17 cellular contexts compared by ENCODE assay signal in genomic region chr17:21160401-21160800, GRCh38. TPM values are rescaled to one million over a fixed set of nuclear protein-coding genes. Genes with fewer than 3 reads are reported as not detected.
DNase-seq lines count a peak whose midpoint lies in the region; ATAC-seq and TF ChIP-seq lines count a peak whose summit lies in the region.
"Had no signal": no experiment of that assay in that cellular context is flagged by ENCODE, and none has a peak within 500 bp of the region (broad histone marks: within the 10 kb centered on the region; RNA-seq: fewer than 3 reads in every experiment).

No MANE protein-coding gene starts in this region.

- H3K9me3 Mint-ChIP-seq in MCF 10A (ENCODE audit: unreplicated experiment): peaks cover 8% of the 10 kb centered on the region
- H3K9me3 Mint-ChIP-seq in activated T-helper 2 cell treated with anti-CD3 and anti-CD28 coated beads, Interferon-gamma antibody, Interleukin-2, Interleukin-4, amounts not matched to agents 10 μg/mL and 5 μg/mL and 100 μg/mL, durations not matched to agents 14 hours and 24 hours and 36 hours: peaks cover 8% of the 10 kb centered on the region
- H3K9me3 Mint-ChIP-seq: GM23338 had no signal

- no peak overlapping the region for H4K8ac ChIP-seq in mesenchymal stem cell (ENCODE audit: low read length)

- no peak overlapping the region for H3K14ac ChIP-seq in mesenchymal stem cell (ENCODE audit: low read length in 2 of 2)

- H3K27ac ChIP-seq in SK-N-SH (ENCODE audit: low read depth in 2 of 2, low read length in 1 of 2): peak overlapping the region in 1 of 2 experiments; percentile 89; a peak in 1 of 4 replicates
- H3K27ac ChIP-seq in psoas muscle: peak overlapping the region; percentile 96
- no peak overlapping the region for H3K27ac ChIP-seq in A673 (ENCODE audit: low read depth, low read length, poor library complexity, severe bottlenecking)
- H3K27ac ChIP-seq in mesenchymal stem cell (ENCODE audit: low read length, poor library complexity, severe bottlenecking): no peak overlapping the region
- H3K27ac ChIP-seq: 22Rv1; BLaER1 treated with 17β-estradiol and CSF1 and Interleukin-3, amounts not matched to agents 10 nM and 100 nM had no signal

- H3K18ac ChIP-seq in mesenchymal stem cell (ENCODE audit: low read depth in 1 of 2, low read length in 2 of 2): no peak overlapping the region

- H2BK12ac ChIP-seq in mesenchymal stem cell (ENCODE audit: low read length in 2 of 2): no peak overlapping the region

- ATAC-seq in SK-N-SH treated with all-trans-retinoic acid at 6 μM for 48 hours (no peak), psoas muscle (no peak)
- ATAC-seq: GM23338, HepG2 had no signal

- H3K27ac Mint-ChIP-seq in MCF 10A (ENCODE audit: low read depth, unreplicated experiment): no peak overlapping the region
- H3K27ac Mint-ChIP-seq in activated T-helper 2 cell treated with anti-CD3 and anti-CD28 coated beads, Interferon-gamma antibody, Interleukin-2, Interleukin-4, amounts not matched to agents 10 μg/mL and 5 μg/mL and 100 μg/mL, durations not matched to agents 14 hours and 24 hours and 36 hours: no peak overlapping the region
- H3K27ac Mint-ChIP-seq: GM23338 had no signal

- BruUV-seq in A673 (replicated peaks; lab: Mats Ljungman, UMichigan): no TSS peak
- no TSS peak for BruUV-seq in MCF 10A (replicated peaks; lab: Mats Ljungman, UMichigan)

- no peak for TF ChIP-seq RAD21 in SK-N-SH (IDR thresholded peaks at IDR 0.05; ENCODE audit: low read length)

- TF ChIP-seq CTCF in SK-N-SH (IDR thresholded peaks at IDR 0.05) (no peak), fibroblast of mammary gland (conservative IDR thresholded peaks at IDR 0.05; ENCODE audit: control insufficient read depth, insufficient read depth, low read depth, low read length) (no peak), psoas muscle (IDR thresholded peaks at IDR 0.05) (no peak), A673 (conservative IDR thresholded peaks at IDR 0.05; ENCODE audit: low read depth, low read length) (no peak), MCF 10A (IDR thresholded peaks at IDR 0.05; ENCODE audit: unreplicated experiment) (no peak)

- H4K91ac ChIP-seq in mesenchymal stem cell (ENCODE audit: low read length): no peak overlapping the region

- H3K27me3 ChIP-seq in SK-N-SH (ENCODE audit: insufficient read depth) (no peaks in the 10 kb centered on the region), psoas muscle (ENCODE audit: insufficient read depth in 3 of 3, low read length in 2 of 3) (no peaks in the 10 kb centered on the region), A673 (replicated peaks; ENCODE audit: insufficient read depth, low read depth, low read length, poor library complexity) (no peaks in the 10 kb centered on the region), mesenchymal stem cell (ENCODE audit: control insufficient read depth in 1 of 2, insufficient read depth in 1 of 2, low read length in 2 of 2) (no peaks in the 10 kb centered on the region)
- H3K27me3 ChIP-seq: BLaER1 treated with 17β-estradiol and CSF1 and Interleukin-3, amounts not matched to agents 10 nM and 100 nM had no signal

- no peak for TF ChIP-seq EP300 in SK-N-SH (IDR thresholded peaks at IDR 0.05; ENCODE audit: borderline replicate concordance in 1 of 2, low read depth in 1 of 2, low read length in 1 of 2)

- peaks cover 0 to 3% of the 10 kb centered on the region in 2 experiments; a peak in 2 of 4 replicates for H3K4me1 ChIP-seq in SK-N-SH (ENCODE audit: control insufficient read depth in 1 of 2, insufficient read depth in 2 of 2, low read depth in 1 of 2, low read length in 1 of 2)
- peaks cover 37% of the 10 kb centered on the region for H3K4me1 ChIP-seq in psoas muscle
- H3K4me1 ChIP-seq in A673 (ENCODE audit: insufficient read depth, low read length, poor library complexity, severe bottlenecking): no peaks in the 10 kb centered on the region
- no peaks in the 10 kb centered on the region for H3K4me1 ChIP-seq in mesenchymal stem cell (ENCODE audit: control insufficient read depth, insufficient read depth, low read depth, low read length)
- H3K4me1 ChIP-seq: BLaER1 treated with 17β-estradiol and CSF1 and Interleukin-3, amounts not matched to agents 10 nM and 100 nM had no signal

- no peaks in the 10 kb centered on the region for H3K4me1 Mint-ChIP-seq in MCF 10A (ENCODE audit: insufficient read depth, unreplicated experiment)
- H3K4me1 Mint-ChIP-seq in activated T-helper 2 cell treated with anti-CD3 and anti-CD28 coated beads, Interferon-gamma antibody, Interleukin-2, Interleukin-4, amounts not matched to agents 10 μg/mL and 5 μg/mL and 100 μg/mL, durations not matched to agents 14 hours and 24 hours and 36 hours (ENCODE audit: low read depth): peaks cover 4% of the 10 kb centered on the region
- H3K4me1 Mint-ChIP-seq: GM23338 had no signal

- no peaks in the 10 kb centered on the region for H3K9me2 ChIP-seq in SK-N-SH

- no peak overlapping the region for H2AFZ ChIP-seq in SK-N-SH (ENCODE audit: low read depth)
- no peak overlapping the region for H2AFZ ChIP-seq in mesenchymal stem cell (ENCODE audit: low read depth, low read length)
- H2AFZ ChIP-seq: GM23338 had no signal

- no peaks in the 10 kb centered on the region for H4K20me1 ChIP-seq in SK-N-SH (ENCODE audit: insufficient read depth)

- H3K4me2 ChIP-seq in SK-N-SH (no peak overlapping the region), mesenchymal stem cell (ENCODE audit: low read length, poor library complexity, severe bottlenecking) (no peak overlapping the region)
- H3K4me2 ChIP-seq: BLaER1 treated with 17β-estradiol and CSF1 and Interleukin-3, amounts not matched to agents 10 nM and 100 nM; GM23338 had no signal

- no peaks in the 10 kb centered on the region for H3K79me2 ChIP-seq in SK-N-SH (ENCODE audit: insufficient read depth)

- no peak overlapping the region for H2BK5ac ChIP-seq in mesenchymal stem cell (ENCODE audit: low read depth, low read length, poor library complexity, severe bottlenecking)

- no peaks in the 10 kb centered on the region for H3K27me3 Mint-ChIP-seq in MCF 10A (ENCODE audit: insufficient read depth, unreplicated experiment)
- H3K27me3 Mint-ChIP-seq in activated T-helper 2 cell treated with anti-CD3 and anti-CD28 coated beads, Interferon-gamma antibody, Interleukin-2, Interleukin-4, amounts not matched to agents 10 μg/mL and 5 μg/mL and 100 μg/mL, durations not matched to agents 14 hours and 24 hours and 36 hours (ENCODE audit: low read depth): no peaks in the 10 kb centered on the region
- H3K27me3 Mint-ChIP-seq: CD4-positive, CD25-positive, alpha-beta regulatory T cell had no signal

- no peak overlapping the region for H3K9ac ChIP-seq in SK-N-SH
- H3K9ac ChIP-seq in mesenchymal stem cell (ENCODE audit: low read length): no peak overlapping the region
- H3K9ac ChIP-seq: BLaER1 treated with 17β-estradiol and CSF1 and Interleukin-3, amounts not matched to agents 10 nM and 100 nM had no signal

- no peak overlapping the region for H2AK5ac ChIP-seq in mesenchymal stem cell (ENCODE audit: low read length, severe bottlenecking)

- H3K9me3 ChIP-seq in SK-N-SH (peaks cover 8% of the 10 kb centered on the region; the same call in 1 of the 2 replicates), psoas muscle (peaks cover 6% of the 10 kb centered on the region), A673 (ENCODE audit: low read depth, low read length, poor library complexity, severe bottlenecking) (no peaks in the 10 kb centered on the region), mesenchymal stem cell (ENCODE audit: control insufficient read depth, low read length) (peaks cover 7% of the 10 kb centered on the region)

- H2BK120ac ChIP-seq in mesenchymal stem cell (ENCODE audit: low read depth, low read length): no peak overlapping the region

- H3K4ac ChIP-seq in mesenchymal stem cell (ENCODE audit: low read depth in 1 of 2, low read length in 2 of 2): no peak overlapping the region

- no peak for DNase-seq in SK-N-SH
- DNase-seq in fibroblast of mammary gland (ENCODE audit: low read depth): peak; percentile 31
- DNase-seq in psoas muscle: no peak
- no peak for DNase-seq in A673 (ENCODE audit: low spot score)
- DNase-seq in mesenchymal stem cell: no peak
- no peak for DNase-seq in MCF 10A (ENCODE audit: unreplicated experiment)
- DNase-seq in activated T-helper 2 cell treated with anti-CD3 and anti-CD28 coated beads, Interferon-gamma antibody, Interleukin-2, Interleukin-4, amounts not matched to agents 10 μg/mL and 5 μg/mL and 100 μg/mL, durations not matched to agents 14 hours and 24 hours and 36 hours (ENCODE audit: low spot score): no peak
- DNase-seq: CD4-positive, CD25-positive, alpha-beta regulatory T cell; DMS 273 treated with DMSO at 0.1 percent for 48 hours; DMS79; EL; H7 had no signal

- H2BK15ac ChIP-seq in mesenchymal stem cell (ENCODE audit: low read depth, poor library complexity, severe bottlenecking): no peak overlapping the region

- no peak overlapping the region for H3K23ac ChIP-seq in mesenchymal stem cell (ENCODE audit: low read length in 2 of 2)

- no peak overlapping the region for H3K4me3 Mint-ChIP-seq in MCF 10A (ENCODE audit: unreplicated experiment)
- no peak overlapping the region for H3K4me3 Mint-ChIP-seq in activated T-helper 2 cell treated with anti-CD3 and anti-CD28 coated beads, Interferon-gamma antibody, Interleukin-2, Interleukin-4, amounts not matched to agents 10 μg/mL and 5 μg/mL and 100 μg/mL, durations not matched to agents 14 hours and 24 hours and 36 hours (ENCODE audit: low read depth)
- H3K4me3 Mint-ChIP-seq: CD4-positive, CD25-positive, alpha-beta regulatory T cell; GM23338 had no signal

- POLR2A ChIA-PET in SK-N-SH (lab: Yijun Ruan, JAX): no interaction called here
- POLR2A ChIA-PET in A673 (lab: Charles Lee; ENCODE audit: low non-redundant PET): no interaction called here
- POLR2A ChIA-PET in MCF 10A (lab: Yijun Ruan, JAX): no interaction called here

- H3K36me3 ChIP-seq in SK-N-SH (replicated peaks in 1 of 2; ENCODE audit: control insufficient read depth in 1 of 2, insufficient read depth in 2 of 2, low read length in 1 of 2): peaks cover 0 to 6% of the 10 kb centered on the region in 2 experiments
- no peaks in the 10 kb centered on the region for H3K36me3 ChIP-seq in psoas muscle (ENCODE audit: insufficient read depth in 1 of 2, low read depth in 1 of 2)
- no peaks in the 10 kb centered on the region for H3K36me3 ChIP-seq in A673 (ENCODE audit: insufficient read depth, low read length, poor library complexity, severe bottlenecking)
- no peaks in the 10 kb centered on the region for H3K36me3 ChIP-seq in mesenchymal stem cell (ENCODE audit: control insufficient read depth in 1 of 2, insufficient read depth in 2 of 2, low read depth in 1 of 2, low read length in 2 of 2)

- peaks cover 27% of the 10 kb centered on the region for H3F3A ChIP-seq in SK-N-SH (replicated peaks; ENCODE audit: insufficient read depth)

- CTCF ChIA-PET in SK-N-SH (lab: Yijun Ruan, JAX): no interaction called here
- CTCF ChIA-PET in A673 (lab: Charles Lee): no interaction called here
- CTCF ChIA-PET in MCF 10A (lab: Yijun Ruan, JAX): interaction anchor here (1.3 kb wide), 1 partner anchor 41 kb away, joined by 3 read pairs; no protein-coding TSS in a partner anchor

- peaks cover 5% of the 10 kb centered on the region for H3K36me3 Mint-ChIP-seq in MCF 10A (ENCODE audit: insufficient read depth, unreplicated experiment)
- no peaks in the 10 kb centered on the region for H3K36me3 Mint-ChIP-seq in activated T-helper 2 cell treated with anti-CD3 and anti-CD28 coated beads, Interferon-gamma antibody, Interleukin-2, Interleukin-4, amounts not matched to agents 10 μg/mL and 5 μg/mL and 100 μg/mL, durations not matched to agents 14 hours and 24 hours and 36 hours (ENCODE audit: low read depth)
- H3K36me3 Mint-ChIP-seq: CD4-positive, CD25-positive, alpha-beta regulatory T cell had no signal

- peaks cover 11% of the 10 kb centered on the region for H3K79me1 ChIP-seq in mesenchymal stem cell (replicated peaks; ENCODE audit: low read length, poor library complexity, severe bottlenecking)

- intact Hi-C loops in psoas muscle (cut with DNase I) (loop anchor here (5.0 to 10.0 kb wide), 2 partner anchors 33 to 124 kb away; partner anchors contain the start of genes MAP2K3 (in 2 of the 2) and DHRS7B (in 1 of the 2)), A673 (cut with micrococcal nuclease; ENCODE audit: unreplicated experiment) (no loop called here), MCF 10A (cut with micrococcal nuclease) (no loop called here)
- intact Hi-C loops in activated T-helper 2 cell treated with anti-CD3 and anti-CD28 coated beads, Interferon-gamma antibody, Interleukin-2, Interleukin-4, amounts not matched to agents 10 μg/mL and 5 μg/mL and 100 μg/mL, durations not matched to agents 14 hours and 24 hours and 36 hours (cut with micrococcal nuclease): no loop called here

- H3K4me3 ChIP-seq in SK-N-SH (ENCODE audit: low read depth in 2 of 2, low read length in 1 of 2): no peak overlapping the region
- H3K4me3 ChIP-seq in fibroblast of mammary gland (ENCODE audit: control insufficient read depth, low read depth, low read length): no peak overlapping the region
- peak overlapping the region; percentile 61 for H3K4me3 ChIP-seq in psoas muscle
- no peak overlapping the region for H3K4me3 ChIP-seq in A673 (ENCODE audit: low read depth, low read length, poor library complexity, severe bottlenecking)
- H3K4me3 ChIP-seq in mesenchymal stem cell (ENCODE audit: insufficient read depth in 1 of 2, low read depth in 1 of 2, low read length in 2 of 2): no peak overlapping the region
- H3K4me3 ChIP-seq: BLaER1 treated with 17β-estradiol and CSF1 and Interleukin-3, amounts not matched to agents 10 nM and 100 nM; GM23338 had no signal

RNA-seq across cellular contexts. Expression of gene DHRS7B, which starts 33.6 kb away (rescaled TPM):
- polyA plus RNA-seq in SK-N-SH (2012; rRNA removed) (17.8 and 24.2 TPM in 2 replicates), psoas muscle (10 to 100 TPM; 23.6 to 31.9 (median 26.7) TPM)
- 9.8 and 11.1 TPM in 2 replicates for polyA plus RNA-seq in SK-N-SH (2012; cell fraction: cytosol; rRNA removed)
- polyA plus RNA-seq in SK-N-SH (2012; cell fraction: nucleus; rRNA removed): 15.4 and 17.0 TPM in 2 replicates
- total RNA-seq in psoas muscle (10 to 100 TPM; 15.7 to 50.1 (median 37.7) TPM), A673 (2021) (19.0 and 23.4 TPM in 2 replicates), MCF 10A (2022) (18.0 and 21.6 TPM in 2 replicates)
- 16.8 TPM for polyA plus RNA-seq in mesenchymal stem cell (2013, experiment 1 of 2)
- 18.0 TPM for polyA plus RNA-seq in mesenchymal stem cell (2013, experiment 2 of 2)
- total RNA-seq in activated T-helper 2 cell treated with anti-CD3 and anti-CD28 coated beads, Interferon-gamma antibody, Interleukin-2, Interleukin-4, amounts not matched to agents 10 μg/mL and 5 μg/mL and 100 μg/mL, durations not matched to agents 14 hours and 24 hours and 36 hours: 17.7 and 19.4 TPM in 2 replicates

RNA-seq across cellular contexts. Expression of gene TMEM11, which starts 53.6 kb away (rescaled TPM):
- 43.8 and 52.3 TPM in 2 replicates for polyA plus RNA-seq in SK-N-SH (2012; rRNA removed)
- polyA plus RNA-seq in SK-N-SH (2012; cell fraction: cytosol; rRNA removed): 32.1 and 35.3 TPM in 2 replicates
- 26.9 and 31.2 TPM in 2 replicates for polyA plus RNA-seq in SK-N-SH (2012; cell fraction: nucleus; rRNA removed)
- total RNA-seq in psoas muscle: 10 to 100 TPM; 52.9 to 78.4 (median 58.6) TPM
- 100 to 1,000 TPM in 2 of 3 donors, 10 to 100 TPM in 1; 89.6 to 159 (median 109) TPM for polyA plus RNA-seq in psoas muscle
- 46.5 and 47.6 TPM in 2 replicates for total RNA-seq in A673 (2021)
- 25.7 TPM for polyA plus RNA-seq in mesenchymal stem cell (2013, experiment 1 of 2)
- polyA plus RNA-seq in mesenchymal stem cell (2013, experiment 2 of 2): 26.0 TPM
- 27.8 and 33.5 TPM in 2 replicates for total RNA-seq in MCF 10A (2022)
- total RNA-seq in activated T-helper 2 cell treated with anti-CD3 and anti-CD28 coated beads, Interferon-gamma antibody, Interleukin-2, Interleukin-4, amounts not matched to agents 10 μg/mL and 5 μg/mL and 100 μg/mL, durations not matched to agents 14 hours and 24 hours and 36 hours: 27.1 and 30.5 TPM in 2 replicates

Comparison
In these comparisons a context has a peak if more than half of its experiments do, and no peak if none do; other contexts are left out.
1. intact Hi-C loops: an anchor here in psoas muscle (5.0 to 10.0 kb wide); none called in A673, MCF 10A and activated T-helper 2 cell treated with anti-CD3 and anti-CD28 coated beads, Interferon-gamma antibody, Interleukin-2, Interleukin-4, amounts not matched to agents 10 μg/mL and 5 μg/mL and 100 μg/mL, durations not matched to agents 14 hours and 24 hours and 36 hours.